Comparison of ENCODE assay signal across 16 cellular contexts in the genomic region with DNA sequence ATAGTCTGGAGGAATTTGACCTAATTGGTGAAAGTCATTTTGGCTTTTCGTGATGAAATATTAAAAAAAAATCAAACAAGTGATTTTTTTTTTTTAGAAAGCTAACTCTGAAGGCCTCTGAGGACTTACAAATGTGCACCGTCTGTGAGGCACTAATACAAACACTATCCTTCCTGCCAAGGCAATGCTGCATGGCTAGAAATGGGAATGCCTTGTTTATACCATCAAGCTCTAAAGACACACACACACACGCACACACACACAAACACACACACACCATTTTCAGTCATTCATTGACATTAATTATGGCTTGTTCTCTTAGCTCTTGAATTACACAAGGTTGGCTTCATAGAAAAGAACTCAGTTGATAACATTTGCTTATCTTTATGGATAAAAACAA.
"Had no signal": no experiment of that assay in that cellular context is flagged by ENCODE, and none has a peak within 500 bp of the region (broad histone marks: within the 10 kb centered on the region; RNA-seq: fewer than 3 reads in every experiment).

No MANE protein-coding gene starts in this region.

- H3K4me3 ChIP-seq: sigmoid colon, testis, upper lobe of right lung had no signal

- H3K27ac ChIP-seq: epithelial cell of prostate, sigmoid colon, testis, upper lobe of right lung, VCaP had no signal

- H3K9me3 ChIP-seq: sigmoid colon, testis, upper lobe of right lung had no signal

- H3K27me3 ChIP-seq: sigmoid colon, testis, upper lobe of right lung had no signal

- H3K36me3 ChIP-seq: sigmoid colon, upper lobe of right lung had no signal

- H3K4me1 ChIP-seq: testis, upper lobe of right lung had no signal

- DNase-seq: activated CD8-positive, alpha-beta memory T cell treated with anti-CD3 and anti-CD28 coated beads, Interleukin-2, amount 50 U/mL, for 4 hours; activated CD8-positive, alpha-beta T cell treated with anti-CD3 and anti-CD28 coated beads for 36 hours; activated naive CD4-positive, alpha-beta T cell; caudate nucleus; effector memory CD8-positive, alpha-beta T cell; foreskin melanocyte; head of caudate nucleus; sigmoid colon; stimulated activated CD4-positive, alpha-beta T cell treated with anti-CD3 and anti-CD28 coated beads, Interleukin-4, amount 100 ng/mL, for 24 hours; stimulated activated naive CD8-positive, alpha-beta T cell treated with anti-CD3 and anti-CD28 coated beads, Interleukin-15, amount 100 ng/mL, for 72 hours; T-cell; T1000; testis; upper lobe of right lung had no signal

- ATAC-seq: activated CD8-positive, alpha-beta T cell treated with anti-CD3 and anti-CD28 coated beads for 36 hours; effector memory CD8-positive, alpha-beta T cell; stimulated activated naive CD8-positive, alpha-beta T cell treated with anti-CD3 and anti-CD28 coated beads, Interleukin-15, amount 100 ng/mL, for 72 hours; T-cell; upper lobe of right lung had no signal
